ENCODE assay signal across 12 cellular contexts in genomic region chr2:232026941-232027340, GRCh38.
A peak's percentile ranks its signal among the peaks of the same experiment; 100 is the strongest.
DNase-seq lines count a peak whose midpoint lies in the region; ATAC-seq and TF ChIP-seq lines count a peak whose summit lies in the region.
"Had no signal": no experiment of that assay in that cellular context is flagged by ENCODE, and none has a peak within 500 bp of the region (broad histone marks: within the 10 kb centered on the region; RNA-seq: fewer than 3 reads in every experiment).

No MANE protein-coding gene starts in this region.

- no peaks in the 10 kb centered on the region for H3K27me3 Mint-ChIP-seq in activated naive CD4-positive, alpha-beta T cell treated with anti-CD3 and anti-CD28 coated beads, Interleukin-2, amount 50 U/mL, for 24 hours
- peaks cover 3% of the 10 kb centered on the region for H3K27me3 Mint-ChIP-seq in nephron progenitor cell (ENCODE audit: low read depth, poor library complexity)

- no peak overlapping the region for H4K8ac ChIP-seq in trophoblast cell (ENCODE audit: low read depth, low read length)

- H3K18ac ChIP-seq in trophoblast cell (ENCODE audit: low read length) = no peak overlapping the region

- H2AK5ac ChIP-seq in trophoblast cell (ENCODE audit: low read length) = no peak overlapping the region

- H2AFZ ChIP-seq in trophoblast cell (ENCODE audit: insufficient read depth, low read length, poor library complexity) = no peak overlapping the region

- no peak overlapping the region for H3K4ac ChIP-seq in trophoblast cell (ENCODE audit: low read depth, low read length)

- H2BK12ac ChIP-seq in trophoblast cell (ENCODE audit: low read length) = no peak overlapping the region

- no peak for TF ChIP-seq POLR2A in erythroblast (IDR thresholded peaks at IDR 0.05; ENCODE audit: low read length)

- H3K4me1 ChIP-seq in trophoblast cell (ENCODE audit: control insufficient read depth in 1 of 2, insufficient read depth in 2 of 2, low read length in 2 of 2) = no peaks in the 10 kb centered on the region

- H3K9me3 ChIP-seq in trophoblast cell (ENCODE audit: insufficient read depth, low read depth, low read length) = no peaks in the 10 kb centered on the region

- peaks cover 1 to 2% of the 10 kb centered on the region in 2 experiments for H3K36me3 ChIP-seq in trophoblast cell (ENCODE audit: control insufficient read depth in 1 of 2, insufficient read depth in 2 of 2, low read length in 2 of 2)

- ATAC-seq in HG02571 (IDR thresholded peaks at IDR 0.05; ENCODE audit: unreplicated experiment) (peak; percentile 94), HG03442 (IDR thresholded peaks at IDR 0.05; ENCODE audit: unreplicated experiment) (peak; percentile 98)

- no peak overlapping the region for H3K4me2 ChIP-seq in trophoblast cell (ENCODE audit: low read length)

- H3K27ac ChIP-seq in trophoblast cell (ENCODE audit: low read depth, low read length) = no peak overlapping the region

- H3K79me2 ChIP-seq in trophoblast cell (ENCODE audit: control insufficient read depth, insufficient read depth, low read length, poor library complexity) = no peaks in the 10 kb centered on the region

- H3K4me1 Mint-ChIP-seq in activated naive CD4-positive, alpha-beta T cell treated with anti-CD3 and anti-CD28 coated beads, Interleukin-2, amount 50 U/mL, for 24 hours = peaks cover 37% of the 10 kb centered on the region
- peaks cover 16% of the 10 kb centered on the region for H3K4me1 Mint-ChIP-seq in nephron progenitor cell

- H4K12ac ChIP-seq in trophoblast cell (ENCODE audit: low read depth, low read length) = no peak overlapping the region

- no peaks in the 10 kb centered on the region for H3K27me3 ChIP-seq in trophoblast cell (ENCODE audit: insufficient read depth, low read length)

- no peak overlapping the region for H3K9ac ChIP-seq in trophoblast cell (ENCODE audit: low read length)

- WGBS in trophoblast cell (ENCODE audit: extremely low coverage, insufficient coverage, insufficient read length) = no CpG with 5 or more reads among the region's 2 CpGs

- no peak overlapping the region for H2BK120ac ChIP-seq in trophoblast cell (ENCODE audit: insufficient read depth, low read length, poor library complexity)

- peaks cover 49% of the 10 kb centered on the region for H3K36me3 Mint-ChIP-seq in activated naive CD4-positive, alpha-beta T cell treated with anti-CD3 and anti-CD28 coated beads, Interleukin-2, amount 50 U/mL, for 24 hours
- H3K36me3 Mint-ChIP-seq in nephron progenitor cell (ENCODE audit: low read depth) = peaks cover 51% of the 10 kb centered on the region

- peak overlapping the region; percentile 92 for H3K27ac Mint-ChIP-seq in activated naive CD4-positive, alpha-beta T cell treated with anti-CD3 and anti-CD28 coated beads, Interleukin-2, amount 50 U/mL, for 24 hours
- H3K27ac Mint-ChIP-seq in nephron progenitor cell = no peak overlapping the region

- peak overlapping the region; percentile 52 for H3K4me3 Mint-ChIP-seq in activated naive CD4-positive, alpha-beta T cell treated with anti-CD3 and anti-CD28 coated beads, Interleukin-2, amount 50 U/mL, for 24 hours
- no peak overlapping the region for H3K4me3 Mint-ChIP-seq in nephron progenitor cell

- no peaks in the 10 kb centered on the region for H3K9me3 Mint-ChIP-seq in activated naive CD4-positive, alpha-beta T cell treated with anti-CD3 and anti-CD28 coated beads, Interleukin-2, amount 50 U/mL, for 24 hours
- H3K9me3 Mint-ChIP-seq in nephron progenitor cell = peaks cover 5% of the 10 kb centered on the region

- H3K79me1 ChIP-seq in trophoblast cell (ENCODE audit: low read length) = no peaks in the 10 kb centered on the region

- H3K23ac ChIP-seq in trophoblast cell (ENCODE audit: low read length) = no peak overlapping the region

- no peak overlapping the region for H3K4me3 ChIP-seq in trophoblast cell (ENCODE audit: low read depth, low read length)
- H3K4me3 ChIP-seq: lung had no signal

- no peak for DNase-seq in activated naive CD4-positive, alpha-beta T cell (lab: John Stamatoyannopoulos, UW)
- DNase-seq in trophoblast cell = no peak
- DNase-seq in erythroblast (lab: John Stamatoyannopoulos, UW) = no peak
- DNase-seq in NCI-H1092 (lab: John Stamatoyannopoulos, UW) = no peak
- DNase-seq in nephron progenitor cell = no peak
- DNase-seq: aorta, KG1, NCI-H774 had no signal

- H3K14ac ChIP-seq in trophoblast cell (ENCODE audit: low read length) = no peak overlapping the region

- H2BK5ac ChIP-seq in trophoblast cell (ENCODE audit: low read depth, low read length, poor library complexity) = no peak overlapping the region

- TF ChIP-seq CTCF in nephron progenitor cell (IDR thresholded peaks at IDR 0.05) = no peak

- H4K91ac ChIP-seq in trophoblast cell (ENCODE audit: low read depth, low read length) = no peak overlapping the region
